In the genomic region with DNA sequence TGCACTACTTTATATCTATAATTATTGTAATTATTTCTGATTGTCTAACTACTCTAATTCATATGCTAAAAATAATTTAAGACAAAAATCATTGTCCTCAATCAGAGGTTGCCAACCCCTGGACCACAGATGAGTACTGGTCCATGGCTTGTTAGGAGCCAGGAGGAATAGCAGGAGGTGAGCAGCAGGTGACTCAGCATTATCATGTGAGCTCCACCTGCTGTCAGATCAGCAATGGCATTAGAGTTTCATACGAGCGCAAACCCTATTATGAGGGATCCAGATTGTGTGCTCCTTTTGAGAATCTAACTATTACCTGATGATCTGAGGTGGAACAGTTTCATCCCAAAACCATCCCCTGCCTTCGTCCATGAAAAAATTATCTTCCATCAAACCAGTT, we compare ENCODE assay signal across 16 cellular contexts.
DNase-seq lines count a peak whose midpoint lies in the region; ATAC-seq, FAIRE-seq and TF ChIP-seq lines count a peak whose summit lies in the region.
"Had no signal": no experiment of that assay in that cellular context is flagged by ENCODE, and none has a peak within 500 bp of the region (broad histone marks: within the 10 kb centered on the region; RNA-seq: fewer than 3 reads in every experiment).

No MANE protein-coding gene starts in this region.

- no peak overlapping the region for H3K4me3 Mint-ChIP-seq in Caco-2 (ENCODE audit: unreplicated experiment)
- no peak overlapping the region for H3K4me3 Mint-ChIP-seq in naive thymus-derived CD4-positive, alpha-beta T cell
- H3K4me3 Mint-ChIP-seq: activated CD4-positive, alpha-beta T cell treated with anti-CD3 and anti-CD28 coated beads for 36 hours had no signal

- DNase-seq in Caco-2 (peak; percentile 32 to 33), PC-3 (peak; percentile 50), DMS 273 (lab: John Stamatoyannopoulos, UW; ENCODE audit: unreplicated experiment) (no peak), sigmoid colon (no peak)
- DNase-seq in naive thymus-derived CD4-positive, alpha-beta T cell = no peak
- DNase-seq: activated CD4-positive, alpha-beta T cell treated with anti-CD3 and anti-CD28 coated beads for 36 hours; BE2C; brain microvascular endothelial cell; cortex of kidney; DMS 273 treated with DMSO at 0.1 percent for 48 hours; psoas muscle; stimulated activated CD4-positive, alpha-beta T cell treated with anti-CD3 and anti-CD28 coated beads, Interleukin-4, amount 100 ng/mL, for 24 hours had no signal

- H3K27me3 Mint-ChIP-seq in Caco-2 (ENCODE audit: insufficient read depth, unreplicated experiment) = no peaks in the 10 kb centered on the region
- H3K27me3 Mint-ChIP-seq in naive thymus-derived CD4-positive, alpha-beta T cell = no peaks in the 10 kb centered on the region
- H3K27me3 Mint-ChIP-seq: activated CD4-positive, alpha-beta T cell treated with anti-CD3 and anti-CD28 coated beads for 36 hours had no signal

- peak; percentile 5 for FAIRE-seq in islet of Langerhans (lab: Jason Lieb, UNC)
- FAIRE-seq: endothelial cell of umbilical vein had no signal

- H3K4me1 ChIP-seq in Caco-2 (no peaks in the 10 kb centered on the region), PC-3 (ENCODE audit: insufficient read depth, low read length) (peaks cover 7% of the 10 kb centered on the region), sigmoid colon (no peaks in the 10 kb centered on the region)
- no peaks in the 10 kb centered on the region for H3K4me1 ChIP-seq in naive thymus-derived CD4-positive, alpha-beta T cell (ENCODE audit: control insufficient read depth in 2 of 2, insufficient read depth in 2 of 2, low read length in 2 of 2)
- H3K4me1 ChIP-seq: BE2C, psoas muscle had no signal

- no peaks in the 10 kb centered on the region for H4K20me1 ChIP-seq in PC-3 (ENCODE audit: low read length)

- H2AFZ ChIP-seq in PC-3 (ENCODE audit: low read length) = no peak overlapping the region

- TF ChIP-seq CTCF in Caco-2 (IDR thresholded peaks at IDR 0.05; ENCODE audit: insufficient read depth in 1 of 2, low read depth in 1 of 2, low read length in 1 of 2, severe bottlenecking in 1 of 2, unreplicated experiment in 1 of 2) = peak; percentile 11 to 47
- peak; percentile 20; the same call in 1 of the 3 replicates for TF ChIP-seq CTCF in GM12872 (IDR thresholded peaks at IDR 0.05; ENCODE audit: insufficient read depth, low read depth, low read length)
- peak; percentile 53 for TF ChIP-seq CTCF in PC-3 (conservative IDR thresholded peaks at IDR 0.05; ENCODE audit: low read depth, low read length)
- TF ChIP-seq CTCF in sigmoid colon (IDR thresholded peaks at IDR 0.05) = no peak

- 56 to 85% methylated on average over 3 of the region's 3 CpGs for WGBS in sigmoid colon, 2 donors

- BruUV-seq in Caco-2 (replicated peaks; lab: Mats Ljungman, UMichigan) (no TSS peak), PC-3 (replicated peaks; lab: Mats Ljungman, UMichigan) (no TSS peak)

- no peak for TF ChIP-seq POLR2A in sigmoid colon (IDR thresholded peaks at IDR 0.05)

- H3K9me3 ChIP-seq in Caco-2 (no peaks in the 10 kb centered on the region), PC-3 (ENCODE audit: low read length) (no peaks in the 10 kb centered on the region), sigmoid colon (no peaks in the 10 kb centered on the region)
- H3K9me3 ChIP-seq in naive thymus-derived CD4-positive, alpha-beta T cell (ENCODE audit: control insufficient read depth in 2 of 3, low read length in 3 of 3) = no peaks in the 10 kb centered on the region
- H3K9me3 ChIP-seq: BE2C, psoas muscle had no signal

- H3K27me3 ChIP-seq in Caco-2 (replicated peaks; ENCODE audit: control insufficient read depth, insufficient read depth, low read length) (no peaks in the 10 kb centered on the region), PC-3 (ENCODE audit: low read length) (no peaks in the 10 kb centered on the region), sigmoid colon (no peaks in the 10 kb centered on the region)
- H3K27me3 ChIP-seq in naive thymus-derived CD4-positive, alpha-beta T cell (ENCODE audit: control insufficient read depth in 2 of 2, insufficient read depth in 2 of 2, low read length in 2 of 2) = no peaks in the 10 kb centered on the region
- H3K27me3 ChIP-seq: BE2C, brain microvascular endothelial cell had no signal

- no peak overlapping the region for H3K27ac ChIP-seq in PC-3 (ENCODE audit: low read length)
- H3K27ac ChIP-seq in naive thymus-derived CD4-positive, alpha-beta T cell (ENCODE audit: low read depth, low read length) = no peak overlapping the region
- H3K27ac ChIP-seq in sigmoid colon = no peak overlapping the region
- H3K27ac ChIP-seq: brain microvascular endothelial cell, psoas muscle had no signal

- H3K36me3 Mint-ChIP-seq in Caco-2 (ENCODE audit: insufficient read depth, unreplicated experiment) = no peaks in the 10 kb centered on the region
- no peaks in the 10 kb centered on the region for H3K36me3 Mint-ChIP-seq in naive thymus-derived CD4-positive, alpha-beta T cell

- H3K4me3 ChIP-seq in Caco-2 (ENCODE audit: low read depth, low read length) = no peak overlapping the region
- H3K4me3 ChIP-seq in PC-3 (ENCODE audit: low read length) = no peak overlapping the region
- H3K4me3 ChIP-seq in naive thymus-derived CD4-positive, alpha-beta T cell (ENCODE audit: low read length) = no peak overlapping the region
- no peak overlapping the region for H3K4me3 ChIP-seq in sigmoid colon
- H3K4me3 ChIP-seq: psoas muscle had no signal

- no peaks in the 10 kb centered on the region for H3K9me2 ChIP-seq in PC-3 (replicated peaks; ENCODE audit: low read length)

- no peak for TF ChIP-seq EP300 in sigmoid colon (IDR thresholded peaks at IDR 0.05)

- POLR2A ChIA-PET in Caco-2 (lab: Charles Lee) = no interaction called here
- POLR2A ChIA-PET in PC-3 (lab: Charles Lee; ENCODE audit: unreplicated experiment) = no interaction called here
- POLR2A ChIA-PET in naive thymus-derived CD4-positive, alpha-beta T cell (lab: Charles Lee) = no interaction called here

- no peak overlapping the region for H3K4me2 ChIP-seq in PC-3 (ENCODE audit: low read length)

- intact Hi-C loops in Caco-2 (cut with micrococcal nuclease; ENCODE audit: unreplicated experiment) (loop anchor here (1.0 to 5.0 kb wide), 3 partner anchors 110 to 904 kb away; no protein-coding TSS in a partner anchor), PC-3 (cut with micrococcal nuclease) (loop anchor here (10.0 kb wide), 1 partner anchor 612 kb away; no protein-coding TSS in a partner anchor), sigmoid colon (cut with DNase I) (no loop called here)
- intact Hi-C loops in naive thymus-derived CD4-positive, alpha-beta T cell (cut with micrococcal nuclease) = no loop called here

- no peaks in the 10 kb centered on the region for H3K9me3 Mint-ChIP-seq in Caco-2 (ENCODE audit: unreplicated experiment)
- peaks cover 0 to 5% (median 0%) of the 10 kb centered on the region in 11 donors for H3K9me3 Mint-ChIP-seq in naive thymus-derived CD4-positive, alpha-beta T cell

- H3K9ac ChIP-seq in PC-3 (ENCODE audit: low read length) = no peak overlapping the region

- no peaks in the 10 kb centered on the region for H3K4me1 Mint-ChIP-seq in Caco-2 (ENCODE audit: low read depth, unreplicated experiment)
- H3K4me1 Mint-ChIP-seq in naive thymus-derived CD4-positive, alpha-beta T cell = no peaks in the 10 kb centered on the region
- H3K4me1 Mint-ChIP-seq: activated CD4-positive, alpha-beta T cell treated with anti-CD3 and anti-CD28 coated beads for 36 hours had no signal

- CTCF ChIA-PET in Caco-2 (lab: Charles Lee) = no interaction called here
- CTCF ChIA-PET in PC-3 (lab: Charles Lee) = no interaction called here
- CTCF ChIA-PET in naive thymus-derived CD4-positive, alpha-beta T cell (lab: Charles Lee) = no interaction called here

- H3K36me3 ChIP-seq in Caco-2 (ENCODE audit: control insufficient read depth, insufficient read depth, low read length) (no peaks in the 10 kb centered on the region), PC-3 (ENCODE audit: low read depth, low read length) (no peaks in the 10 kb centered on the region), sigmoid colon (no peaks in the 10 kb centered on the region)
- H3K36me3 ChIP-seq in naive thymus-derived CD4-positive, alpha-beta T cell (ENCODE audit: control insufficient read depth in 2 of 3, insufficient read depth in 3 of 3, low read length in 3 of 3) = no peaks in the 10 kb centered on the region
- H3K36me3 ChIP-seq: BE2C, brain microvascular endothelial cell had no signal

- no peaks in the 10 kb centered on the region for H3F3A ChIP-seq in PC-3 (ENCODE audit: low read length, unreplicated experiment)

- ATAC-seq in PC-3 (peak; percentile 51; the same call in 1 of the 2 replicates), HG02610 (IDR thresholded peaks at IDR 0.05; ENCODE audit: unreplicated experiment) (no peak)
- no peak for ATAC-seq in naive thymus-derived CD4-positive, alpha-beta T cell
- ATAC-seq: activated CD4-positive, alpha-beta T cell treated with anti-CD3 and anti-CD28 coated beads for 36 hours; psoas muscle had no signal

- H3K79me2 ChIP-seq in PC-3 (ENCODE audit: low read length) = no peaks in the 10 kb centered on the region

- no peak overlapping the region for H3K27ac Mint-ChIP-seq in Caco-2 (ENCODE audit: unreplicated experiment)
- H3K27ac Mint-ChIP-seq in naive thymus-derived CD4-positive, alpha-beta T cell = no peak overlapping the region
- H3K27ac Mint-ChIP-seq: activated CD4-positive, alpha-beta T cell treated with anti-CD3 and anti-CD28 coated beads for 36 hours had no signal

Comparison
In these comparisons a context has a peak if more than half of its experiments do, and no peak if none do; other contexts are left out.
1. DNase-seq: peak in Caco-2 (2 of 2) and PC-3 (single experiment); none in naive thymus-derived CD4-positive, alpha-beta T cell (0 of 9), DMS 273 (single experiment) and sigmoid colon (single experiment).
2. CTCF ChIP-seq: peak in Caco-2 (2 of 2), GM12872 (single experiment) and PC-3 (single experiment); none in sigmoid colon (0 of 4).
3. intact Hi-C loops: an anchor here in Caco-2 (1.0 to 5.0 kb wide) and PC-3 (10.0 kb wide); none called in naive thymus-derived CD4-positive, alpha-beta T cell and sigmoid colon.